In genomic region chrX:41332988-41333743, GRCh38 we compare ENCODE assay signal across 8 cellular contexts. TPM values are rescaled to one million over a fixed set of nuclear protein-coding genes. Genes with fewer than 3 reads are reported as not detected.
DNase-seq lines count a peak whose midpoint lies in the region; ATAC-seq and TF ChIP-seq lines count a peak whose summit lies in the region.

No MANE protein-coding gene starts in this region.

- peak overlapping the region; percentile 92 for H3K4me3 Mint-ChIP-seq in activated naive CD8-positive, alpha-beta T cell treated with anti-CD3 and anti-CD28 coated beads, Interleukin-2, amount 10 ng/mL, durations not matched to agents 7 days and 5 days

- POLR2A ChIA-PET in activated naive CD8-positive, alpha-beta T cell treated with anti-CD3 and anti-CD28 coated beads, Interleukin-2, amount 10 ng/mL, durations not matched to agents 7 days and 5 days (lab: Charles Lee) = interaction anchor here (0.6 to 1.4 kb wide), 10 partner anchors 8 to 1408 kb away, joined by 3 to 8 read pairs (median 3); partner anchors contain the start of genes MED14 and USP9X

- H3K4me3 ChIP-seq in parathyroid adenoma (ENCODE audit: low read depth, low read length) = peak overlapping the region; percentile 100
- H3K4me3 ChIP-seq in tibial artery = peak overlapping the region; percentile 72 to 87

- H3K36me3 ChIP-seq in parathyroid adenoma (ENCODE audit: control insufficient read depth, insufficient read depth, low read length) (peaks cover under 1% of the 10 kb centered on the region), tibial artery (peaks cover 0 to 7% (median 0%) of the 10 kb centered on the region in 3 donors)

- peak overlapping the region; percentile 82 for H3K4me2 ChIP-seq in parathyroid adenoma (ENCODE audit: low read length)

- H3K9ac ChIP-seq in parathyroid adenoma = peak overlapping the region; percentile 100

- DNase-seq in GM03348 (ENCODE audit: low spot score) (peak; percentile 79), NCI-H1092 treated with DMSO at 0.1 percent for 48 hours (lab: John Stamatoyannopoulos, UW) (peak; percentile 94), SKM-1 treated with dmso at 0.1 percent for 144 hours (lab: John Stamatoyannopoulos, UW; ENCODE audit: unreplicated experiment) (peak; percentile 76), Right ventricle myocardium superior (peak; percentile 89), tibial artery (peak; percentile 84 to 89)
- DNase-seq in activated naive CD8-positive, alpha-beta T cell treated with anti-CD3 and anti-CD28 coated beads, Interleukin-2, amount 10 ng/mL, durations not matched to agents 7 days and 5 days = peak; percentile 85

- H3K4me1 Mint-ChIP-seq in activated naive CD8-positive, alpha-beta T cell treated with anti-CD3 and anti-CD28 coated beads, Interleukin-2, amount 10 ng/mL, durations not matched to agents 7 days and 5 days = peaks cover 9% of the 10 kb centered on the region

- H3K79me2 ChIP-seq in parathyroid adenoma = peaks cover 24% of the 10 kb centered on the region

- no peaks in the 10 kb centered on the region for H3K27me3 Mint-ChIP-seq in activated naive CD8-positive, alpha-beta T cell treated with anti-CD3 and anti-CD28 coated beads, Interleukin-2, amount 10 ng/mL, durations not matched to agents 7 days and 5 days

- no peaks in the 10 kb centered on the region for H3K9me3 ChIP-seq in parathyroid adenoma (ENCODE audit: control insufficient read depth, low read length)
- no peaks in the 10 kb centered on the region for H3K9me3 ChIP-seq in tibial artery

- H3K4me1 ChIP-seq in parathyroid adenoma (no peaks in the 10 kb centered on the region), tibial artery (peaks cover 0 to 20% (median 8%) of the 10 kb centered on the region in 4 donors)

- no peaks in the 10 kb centered on the region for H3K27me3 ChIP-seq in parathyroid adenoma (ENCODE audit: control insufficient read depth, insufficient read depth, low read length)
- H3K27me3 ChIP-seq in tibial artery = no peaks in the 10 kb centered on the region

- H3K27ac Mint-ChIP-seq in activated naive CD8-positive, alpha-beta T cell treated with anti-CD3 and anti-CD28 coated beads, Interleukin-2, amount 10 ng/mL, durations not matched to agents 7 days and 5 days = peak overlapping the region; percentile 100

- H3K36me3 Mint-ChIP-seq in activated naive CD8-positive, alpha-beta T cell treated with anti-CD3 and anti-CD28 coated beads, Interleukin-2, amount 10 ng/mL, durations not matched to agents 7 days and 5 days = peaks cover 19% of the 10 kb centered on the region

- peak overlapping the region; percentile 71 for H2AFZ ChIP-seq in parathyroid adenoma

- peak overlapping the region; percentile 100 for H3K27ac ChIP-seq in parathyroid adenoma
- peak overlapping the region; percentile 99 to 100 for H3K27ac ChIP-seq in tibial artery

- H3K9me3 Mint-ChIP-seq in activated naive CD8-positive, alpha-beta T cell treated with anti-CD3 and anti-CD28 coated beads, Interleukin-2, amount 10 ng/mL, durations not matched to agents 7 days and 5 days = no peaks in the 10 kb centered on the region

- ATAC-seq in HG02588 (IDR thresholded peaks at IDR 0.05; ENCODE audit: unreplicated experiment) (peak; percentile 42), Right ventricle myocardium superior (ENCODE audit: poor library complexity) (peak; percentile 78)
- peak; percentile 37 for ATAC-seq in activated naive CD8-positive, alpha-beta T cell treated with anti-CD3 and anti-CD28 coated beads, Interleukin-2, amount 10 ng/mL, durations not matched to agents 7 days and 5 days (ENCODE audit: low read depth)

- intact Hi-C loops in Right ventricle myocardium superior (cut with DNase I) = no loop called here
- intact Hi-C loops in tibial artery (cut with DNase I; ENCODE audit: low total_unique reads) = no loop called here

- no peak for TF ChIP-seq CTCF in parathyroid adenoma (IDR thresholded peaks at IDR 0.05)
- TF ChIP-seq CTCF in tibial artery (IDR thresholded peaks at IDR 0.05) = no peak

RNA-seq across cellular contexts. Expression of gene DDX3X, which starts 0.8 kb away (rescaled TPM):
- total RNA-seq in activated naive CD8-positive, alpha-beta T cell treated with anti-CD3 and anti-CD28 coated beads, Interleukin-2, amount 10 ng/mL, durations not matched to agents 7 days and 5 days = 100 to 1,000 TPM; 213 to 225 TPM
- total RNA-seq in Right ventricle myocardium superior = 128 TPM

Comparison
In these comparisons a context has a peak if more than half of its experiments do, and no peak if none do; other contexts are left out.
1. Peak in every context shown above with its lines: DNase-seq, ATAC-seq, H3K4me3 ChIP-seq and H3K27ac ChIP-seq.